25 cellular contexts compared by ENCODE assay signal in genomic region chr11:105933666-105934065, GRCh38.
"Had no signal": no experiment of that assay in that cellular context is flagged by ENCODE, and none has a peak within 500 bp of the region (broad histone marks: within the 10 kb centered on the region; RNA-seq: fewer than 3 reads in every experiment).

No MANE protein-coding gene starts in this region.

- H3K4me3 Mint-ChIP-seq: naive thymus-derived CD4-positive, alpha-beta T cell; natural killer cell; nephron; neural progenitor cell; stimulated activated effector memory CD8-positive, alpha-beta T cell treated with anti-CD3 and anti-CD28 coated beads, Interleukin-12 subunit alpha, Interleukin-12 subunit beta, amount 100 ng/mL, for 72 hours; stimulated activated naive B cell treated with anti-CD40 and anti-IgM and Interleukin-4, amounts not matched to agents 10 μg/mL and 1 μg/mL and 100 μg/mL, for 72 hours; stimulated activated naive CD8-positive, alpha-beta T cell treated with anti-CD3 and anti-CD28 coated beads, Interleukin-15, Interleukin-2, amounts not matched to agents 100 ng/mL and 50 ng/mL, for 24 hours had no signal

- ATAC-seq: naive thymus-derived CD4-positive, alpha-beta T cell; natural killer cell; pancreas; psoas muscle; right cardiac atrium; sciatic nerve; stimulated activated effector memory CD8-positive, alpha-beta T cell treated with anti-CD3 and anti-CD28 coated beads, Interleukin-12 subunit alpha, Interleukin-12 subunit beta, amount 100 ng/mL, for 72 hours; stimulated activated naive B cell treated with anti-CD40 and anti-IgM and Interleukin-4, amounts not matched to agents 10 μg/mL and 1 μg/mL and 100 μg/mL, for 72 hours had no signal

- H3K27me3 ChIP-seq: neural progenitor cell, pancreas, spleen, stomach, tibial nerve, upper lobe of left lung, vagina had no signal

- DNase-seq: naive thymus-derived CD4-positive, alpha-beta T cell; natural killer cell; pancreas; posterior cingulate gyrus; psoas muscle; right cardiac atrium; spleen; stimulated activated CD4-positive, alpha-beta T cell treated with anti-CD3 and anti-CD28 coated beads, Interleukin-12 subunit alpha, Interleukin-12 subunit beta, amount 100 ng/mL, for 4 hours; stimulated activated CD4-positive, alpha-beta T cell treated with anti-CD3 and anti-CD28 coated beads, Interleukin-1b, Interleukin-23, amount 100 ng/mL, for 48 hours; stimulated activated CD4-positive, alpha-beta T cell treated with anti-CD3 and anti-CD28 coated beads, Interleukin-4, amount 100 ng/mL, for 24 hours; stimulated activated naive B cell treated with anti-CD40 and anti-IgM and Interleukin-4, amounts not matched to agents 10 μg/mL and 1 μg/mL and 100 μg/mL, for 72 hours; stimulated activated naive CD4-positive, alpha-beta T cell treated with Interleukin-2 at 50 U/mL for 16 hours; stomach; trophoblast cell; upper lobe of left lung had no signal

- H3K36me3 Mint-ChIP-seq: naive thymus-derived CD4-positive, alpha-beta T cell; natural killer cell; neural progenitor cell; stimulated activated effector memory CD8-positive, alpha-beta T cell treated with anti-CD3 and anti-CD28 coated beads, Interleukin-12 subunit alpha, Interleukin-12 subunit beta, amount 100 ng/mL, for 72 hours; stimulated activated naive B cell treated with anti-CD40 and anti-IgM and Interleukin-4, amounts not matched to agents 10 μg/mL and 1 μg/mL and 100 μg/mL, for 72 hours had no signal

- H3K4me1 Mint-ChIP-seq: naive thymus-derived CD4-positive, alpha-beta T cell; natural killer cell; stimulated activated effector memory CD8-positive, alpha-beta T cell treated with anti-CD3 and anti-CD28 coated beads, Interleukin-12 subunit alpha, Interleukin-12 subunit beta, amount 100 ng/mL, for 72 hours; stimulated activated naive B cell treated with anti-CD40 and anti-IgM and Interleukin-4, amounts not matched to agents 10 μg/mL and 1 μg/mL and 100 μg/mL, for 72 hours had no signal

- H3K36me3 ChIP-seq: neural progenitor cell, pancreas, spleen, stomach, tibial nerve, upper lobe of left lung, vagina had no signal

- H3K9ac ChIP-seq: neural progenitor cell had no signal

- H3K9me3 ChIP-seq: pancreas, psoas muscle, spleen, stomach, tibial nerve, upper lobe of left lung, vagina had no signal

- H3K27ac ChIP-seq: neural progenitor cell, pancreas, psoas muscle, skin epidermis, spleen, stomach, tibial nerve, upper lobe of left lung, vagina had no signal

- H3K4me3 ChIP-seq: neural progenitor cell, pancreas, psoas muscle, skin epidermis, smooth muscle cell, spleen, stomach, tibial nerve, upper lobe of left lung, vagina had no signal

- H3K9me3 Mint-ChIP-seq: nephron; neural progenitor cell; stimulated activated effector memory CD8-positive, alpha-beta T cell treated with anti-CD3 and anti-CD28 coated beads, Interleukin-12 subunit alpha, Interleukin-12 subunit beta, amount 100 ng/mL, for 72 hours; stimulated activated naive B cell treated with anti-CD40 and anti-IgM and Interleukin-4, amounts not matched to agents 10 μg/mL and 1 μg/mL and 100 μg/mL, for 72 hours; stimulated activated naive CD8-positive, alpha-beta T cell treated with anti-CD3 and anti-CD28 coated beads, Interleukin-15, Interleukin-2, amounts not matched to agents 100 ng/mL and 50 ng/mL, for 24 hours had no signal

- H3K27me3 Mint-ChIP-seq: progenitor cell of endocrine pancreas; stimulated activated naive B cell treated with anti-CD40 and anti-IgM and Interleukin-4, amounts not matched to agents 10 μg/mL and 1 μg/mL and 100 μg/mL, for 72 hours; stimulated activated naive CD8-positive, alpha-beta T cell treated with anti-CD3 and anti-CD28 coated beads, Interleukin-15, Interleukin-2, amounts not matched to agents 100 ng/mL and 50 ng/mL, for 24 hours had no signal

- H3K27ac Mint-ChIP-seq: naive thymus-derived CD4-positive, alpha-beta T cell; natural killer cell; nephron; neural progenitor cell; progenitor cell of endocrine pancreas; stimulated activated effector memory CD8-positive, alpha-beta T cell treated with anti-CD3 and anti-CD28 coated beads, Interleukin-12 subunit alpha, Interleukin-12 subunit beta, amount 100 ng/mL, for 72 hours; stimulated activated naive B cell treated with anti-CD40 and anti-IgM and Interleukin-4, amounts not matched to agents 10 μg/mL and 1 μg/mL and 100 μg/mL, for 72 hours; stimulated activated naive CD8-positive, alpha-beta T cell treated with anti-CD3 and anti-CD28 coated beads, Interleukin-15, Interleukin-2, amounts not matched to agents 100 ng/mL and 50 ng/mL, for 24 hours had no signal

- H3K4me2 ChIP-seq: neural progenitor cell, smooth muscle cell had no signal

- H2AFZ ChIP-seq: neural progenitor cell had no signal

- H3K4me1 ChIP-seq: pancreas, psoas muscle, spleen, stomach, vagina had no signal
